ENCODE assay signal across 26 cellular contexts in the genomic region with DNA sequence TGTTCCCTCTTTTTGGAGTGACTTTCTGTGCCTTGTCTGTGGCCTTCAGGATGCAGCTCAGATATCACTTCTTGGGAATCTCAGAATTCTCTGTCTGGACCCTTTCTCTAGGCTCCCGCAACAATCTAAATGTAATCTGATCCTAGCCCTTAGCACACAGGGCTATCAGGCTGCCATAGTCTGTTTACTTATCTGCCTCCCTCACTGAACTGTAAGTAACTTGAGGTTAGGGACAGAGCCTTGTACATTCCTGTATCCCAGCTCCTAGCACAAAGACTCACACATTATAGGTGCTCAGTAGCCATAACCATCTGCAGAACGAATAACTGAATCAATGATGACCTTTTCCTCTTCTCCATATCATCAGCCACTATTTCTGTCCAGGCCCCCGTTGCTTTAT.
"Had no signal": no experiment of that assay in that cellular context is flagged by ENCODE, and none has a peak within 500 bp of the region (broad histone marks: within the 10 kb centered on the region; RNA-seq: fewer than 3 reads in every experiment).

No MANE protein-coding gene starts in this region.

- H3K4me1 Mint-ChIP-seq: activated CD8-positive, alpha-beta memory T cell treated with anti-CD3 and anti-CD28 coated beads, Interleukin-2, amount 10 ng/mL, durations not matched to agents 7 days and 5 days; activated T-helper 17 cell treated with anti-CD3 and anti-CD28 coated beads, Interleukin-2, amount 50 U/mL, for 72 hours had no signal

- H3K27me3 Mint-ChIP-seq: activated naive CD8-positive, alpha-beta T cell; activated T-helper 17 cell treated with anti-CD3 and anti-CD28 coated beads, Interleukin-2, amount 50 U/mL, for 72 hours had no signal

- ATAC-seq: activated CD8-positive, alpha-beta memory T cell treated with anti-CD3 and anti-CD28 coated beads, Interleukin-2, amount 10 ng/mL, durations not matched to agents 7 days and 5 days; activated T-cell treated with anti-CD3 and anti-CD28 coated beads, Interleukin-2, amount 50 U/mL, for 4 hours; activated T-helper 17 cell treated with anti-CD3 and anti-CD28 coated beads, Interleukin-2, amount 50 U/mL, for 72 hours; Panc1; SK-N-SH treated with all-trans-retinoic acid at 6 μM for 48 hours; T-helper 17 cell; WTC11 had no signal

- DNase-seq: activated CD4-positive, alpha-beta T cell treated with anti-CD3 and anti-CD28 coated beads for 48 hours; activated CD4-positive, alpha-beta T cell treated with anti-CD3 and anti-CD28 coated beads, Interleukin-2, amount 50 U/mL, for 48 hours; activated CD4-positive, CD25-positive, alpha-beta regulatory T cell treated with anti-CD3 and anti-CD28 coated beads, Interleukin-2, amount 50 U/mL, for 72 hours; activated CD8-positive, alpha-beta memory T cell treated with anti-CD3 and anti-CD28 coated beads, Interleukin-2, amount 10 ng/mL, durations not matched to agents 7 days and 5 days; activated gamma-delta T cell; activated naive CD4-positive, alpha-beta T cell treated with anti-CD3 and anti-CD28 coated beads for 36 hours; activated T-cell treated with anti-CD3 and anti-CD28 coated beads, Interleukin-2, amount 50 U/mL, for 4 hours; amygdala; cerebellar nuclear complex; MM.1S; NCI-H1105 treated with DMSO at 0.1 percent for 48 hours; NCI-H1436 treated with DMSO at 0.1 percent for 48 hours; NCI-H187 treated with DMSO at 0.1 percent for 48 hours; NCI-H2081 treated with DMSO at 0.1 percent for 48 hours; NCI-H524; NCI-H774; NK-92 treated with Interleukin-12 subunit alpha and Interleukin-12 subunit beta, amount 100 ng/mL, for 24 hours; OCI-M1; Right ventricle myocardium superior; T-helper 17 cell; T-helper 9 cell had no signal

- H3K9me3 Mint-ChIP-seq: activated naive CD4-positive, alpha-beta T cell treated with anti-CD3 and anti-CD28 coated beads for 36 hours; activated T-cell treated with anti-CD3 and anti-CD28 coated beads, Interleukin-2, amount 50 U/mL, for 4 hours; activated T-helper 17 cell treated with anti-CD3 and anti-CD28 coated beads, Interleukin-2, amount 50 U/mL, for 72 hours; WTC11 had no signal

- H3K4me3 Mint-ChIP-seq: activated CD8-positive, alpha-beta memory T cell treated with anti-CD3 and anti-CD28 coated beads, Interleukin-2, amount 10 ng/mL, durations not matched to agents 7 days and 5 days; activated naive CD4-positive, alpha-beta T cell treated with anti-CD3 and anti-CD28 coated beads for 36 hours; activated naive CD8-positive, alpha-beta T cell; activated T-cell treated with anti-CD3 and anti-CD28 coated beads, Interleukin-2, amount 50 U/mL, for 4 hours; activated T-helper 17 cell treated with anti-CD3 and anti-CD28 coated beads, Interleukin-2, amount 50 U/mL, for 72 hours; T-helper 17 cell; WTC11 had no signal

- H3K27ac Mint-ChIP-seq: activated CD8-positive, alpha-beta memory T cell treated with anti-CD3 and anti-CD28 coated beads, Interleukin-2, amount 10 ng/mL, durations not matched to agents 7 days and 5 days; activated naive CD4-positive, alpha-beta T cell treated with anti-CD3 and anti-CD28 coated beads for 36 hours; activated naive CD8-positive, alpha-beta T cell; activated T-helper 17 cell treated with anti-CD3 and anti-CD28 coated beads, Interleukin-2, amount 50 U/mL, for 72 hours; T-helper 17 cell; WTC11 had no signal

- H3K36me3 Mint-ChIP-seq: activated CD8-positive, alpha-beta memory T cell treated with anti-CD3 and anti-CD28 coated beads, Interleukin-2, amount 10 ng/mL, durations not matched to agents 7 days and 5 days; activated naive CD8-positive, alpha-beta T cell; WTC11 had no signal
